ENCODE assay signal across 8 cellular contexts in genomic region chr2:27370816-27371620, GRCh38. TPM values are rescaled to one million over a fixed set of nuclear protein-coding genes. Genes with fewer than 3 reads are reported as not detected.
DNase-seq lines count a peak whose midpoint lies in the region; ATAC-seq and TF ChIP-seq lines count a peak whose summit lies in the region.

No MANE protein-coding gene starts in this region.

- peaks cover 31% of the 10 kb centered on the region for H3K4me1 ChIP-seq in CD4-positive, CD25-positive, alpha-beta regulatory T cell (ENCODE audit: control insufficient read depth, insufficient read depth, low read length, poor library complexity, severe bottlenecking)
- H3K4me1 ChIP-seq in body of pancreas = peaks cover 27% of the 10 kb centered on the region

- H3K27me3 ChIP-seq in CD4-positive, CD25-positive, alpha-beta regulatory T cell (ENCODE audit: control insufficient read depth, insufficient read depth, low read length) = no peaks in the 10 kb centered on the region
- no peaks in the 10 kb centered on the region for H3K27me3 ChIP-seq in body of pancreas

- H3K4me1 Mint-ChIP-seq in CD4-positive, CD25-positive, alpha-beta regulatory T cell = peaks cover 3 to 58% (median 41%) of the 10 kb centered on the region in 4 donors

- H3K36me3 Mint-ChIP-seq in CD4-positive, CD25-positive, alpha-beta regulatory T cell = peaks cover 29% of the 10 kb centered on the region

- CTCF ChIA-PET in RWPE1 (lab: Yijun Ruan, JAX) = interaction anchor here (0.8 to 0.9 kb wide), 2 partner anchors 15 to 50 kb away, joined by 3 to 4 read pairs; partner anchors contain the start of gene GTF3C2

- intact Hi-C loops in body of pancreas (cut with DNase I) = no loop called here

- peak overlapping the region; percentile 94 to 98 (median 97) for H3K27ac Mint-ChIP-seq in CD4-positive, CD25-positive, alpha-beta regulatory T cell

- WGBS in body of pancreas, 2 donors = 1% methylated on average over 9 to 46 of the region's 46 CpGs

- TF ChIP-seq POLR2A in GM19099 (IDR thresholded peaks at IDR 0.05; ENCODE audit: extremely low read depth, insufficient read length, low read depth) (peak; percentile 28), body of pancreas (IDR thresholded peaks at IDR 0.05) (no peak)

- peak overlapping the region; percentile 77 for H3K4me3 ChIP-seq in CD4-positive, CD25-positive, alpha-beta regulatory T cell (ENCODE audit: low read depth, low read length)
- H3K4me3 ChIP-seq in body of pancreas = peak overlapping the region; percentile 52 to 97

- no peaks in the 10 kb centered on the region for H3K9me3 ChIP-seq in CD4-positive, CD25-positive, alpha-beta regulatory T cell (ENCODE audit: control insufficient read depth in 2 of 2, low read length in 2 of 2)
- no peaks in the 10 kb centered on the region for H3K9me3 ChIP-seq in body of pancreas

- peak in 1 of 2 donors; percentile 0 for ATAC-seq in CD4-positive, CD25-positive, alpha-beta regulatory T cell (ENCODE audit: low read depth in 2 of 2)
- ATAC-seq in HG03159 (IDR thresholded peaks at IDR 0.05; ENCODE audit: unreplicated experiment) (peak; percentile 22), body of pancreas (peak; percentile 25)

- H3K36me3 ChIP-seq in CD4-positive, CD25-positive, alpha-beta regulatory T cell (ENCODE audit: control insufficient read depth, insufficient read depth, low read length) = peaks cover 51% of the 10 kb centered on the region
- peaks cover 13 to 34% of the 10 kb centered on the region in 2 donors for H3K36me3 ChIP-seq in body of pancreas (replicated peaks in 1 of 2; ENCODE audit: insufficient read depth in 1 of 2, low read depth in 2 of 2)

- no peaks in the 10 kb centered on the region for H3K27me3 Mint-ChIP-seq in CD4-positive, CD25-positive, alpha-beta regulatory T cell

- DNase-seq in CD4-positive, CD25-positive, alpha-beta regulatory T cell = peak; percentile 24 to 66 (median 28)
- DNase-seq in RWPE1 (ENCODE audit: low spot score) = peak; percentile 26
- DNase-seq in body of pancreas = peak in 1 of 4 donors; percentile 38
- peak; percentile 14 for DNase-seq in inferior parietal cortex (ENCODE audit: extremely low spot score)
- peak; percentile 49 for DNase-seq in stimulated activated CD4-positive, alpha-beta T cell treated with anti-CD3 and anti-CD28 coated beads, Interleukin-15, amount 100 ng/mL, for 24 hours
- DNase-seq in NCI-H774 (lab: John Stamatoyannopoulos, UW) = no peak

- H3K9me3 Mint-ChIP-seq in CD4-positive, CD25-positive, alpha-beta regulatory T cell = no peaks in the 10 kb centered on the region

- POLR2A ChIA-PET in RWPE1 (lab: Yijun Ruan, JAX; ENCODE audit: low non-redundant PET) = interaction anchor here (0.6 kb wide), 1 partner anchor 25 kb away, joined by 4 read pairs; no protein-coding TSS in a partner anchor

- peak overlapping the region; percentile 88 for H3K27ac ChIP-seq in CD4-positive, CD25-positive, alpha-beta regulatory T cell (ENCODE audit: insufficient read depth, low read length, poor library complexity, severe bottlenecking)
- H3K27ac ChIP-seq in RWPE1 = peak overlapping the region; percentile 85
- H3K27ac ChIP-seq in body of pancreas = peak overlapping the region; percentile 69 to 94 (median 92)

- H3K4me3 Mint-ChIP-seq in CD4-positive, CD25-positive, alpha-beta regulatory T cell = peak overlapping the region; percentile 91 to 100 (median 100)

- TF ChIP-seq CTCF in RWPE1 (conservative IDR thresholded peaks at IDR 0.05; ENCODE audit: low read depth) (no peak), body of pancreas (IDR thresholded peaks at IDR 0.05) (no peak)

RNA-seq across cellular contexts. Expression of gene SNX17, which starts 0.6 kb away (rescaled TPM):
- 85.5 TPM for total RNA-seq in CD4-positive, CD25-positive, alpha-beta regulatory T cell
- 100 to 1,000 TPM; 224 to 262 (median 243) TPM for polyA plus RNA-seq in CD4-positive, CD25-positive, alpha-beta regulatory T cell
- total RNA-seq in body of pancreas = 10 to 100 TPM; 50.4 to 70.8 TPM

RNA-seq across cellular contexts. Expression of gene EIF2B4, which starts 0.9 kb away (rescaled TPM):
- 33.2 TPM for total RNA-seq in CD4-positive, CD25-positive, alpha-beta regulatory T cell
- 10 to 100 TPM; 27.3 to 38.8 (median 34.5) TPM for polyA plus RNA-seq in CD4-positive, CD25-positive, alpha-beta regulatory T cell
- total RNA-seq in body of pancreas = 10 to 100 TPM; 24.9 to 39.2 TPM

RNA-seq across cellular contexts. Expression of gene ZNF513, which starts 9.5 kb away (rescaled TPM):
- 20.9 TPM for total RNA-seq in CD4-positive, CD25-positive, alpha-beta regulatory T cell
- 1 to 10 TPM; 1.4 to 4.9 (median 3.5) TPM for polyA plus RNA-seq in CD4-positive, CD25-positive, alpha-beta regulatory T cell
- total RNA-seq in body of pancreas = 10 to 100 TPM; 11.7 to 22.1 TPM

RNA-seq across cellular contexts. Expression of gene GTF3C2, which starts 14.5 kb away (rescaled TPM):
- total RNA-seq in CD4-positive, CD25-positive, alpha-beta regulatory T cell = 52.8 TPM
- polyA plus RNA-seq in CD4-positive, CD25-positive, alpha-beta regulatory T cell = 10 to 100 TPM; 27.5 to 45.8 (median 35.3) TPM
- 10 to 100 TPM; 26.2 to 73.2 TPM for total RNA-seq in body of pancreas

RNA-seq across cellular contexts. Expression of gene PPM1G, which starts 38.4 kb away (rescaled TPM):
- 73.7 TPM for total RNA-seq in CD4-positive, CD25-positive, alpha-beta regulatory T cell
- 100 to 1,000 TPM; 116 to 144 (median 118) TPM for polyA plus RNA-seq in CD4-positive, CD25-positive, alpha-beta regulatory T cell
- total RNA-seq in body of pancreas = 10 to 100 TPM; 36.3 to 49.4 TPM
